In genomic region chr1:116855220-116855619, GRCh38 we compare ENCODE assay signal across 9 cellular contexts.
DNase-seq lines count a peak whose midpoint lies in the region; ATAC-seq and TF ChIP-seq lines count a peak whose summit lies in the region.
"Had no signal": no experiment of that assay in that cellular context is flagged by ENCODE, and none has a peak within 500 bp of the region (broad histone marks: within the 10 kb centered on the region; RNA-seq: fewer than 3 reads in every experiment).

No MANE protein-coding gene starts in this region.

- peak overlapping the region in 4 of 11 experiments; percentile 10 to 42 (median 28); a peak in 5 of 22 replicates for H3K9ac ChIP-seq in BLaER1 treated with 17β-estradiol and CSF1 and Interleukin-3, amounts not matched to agents 10 nM and 100 nM

- H3K9me3 ChIP-seq in BLaER1 treated with 17β-estradiol and CSF1 and Interleukin-3, amounts not matched to agents 10 nM and 100 nM (replicated peaks in 1 of 11) = no peaks in the 10 kb centered on the region

- no peaks in the 10 kb centered on the region for H3K27me3 ChIP-seq in BLaER1 treated with 17β-estradiol and CSF1 and Interleukin-3, amounts not matched to agents 10 nM and 100 nM

- no peaks in the 10 kb centered on the region for H3K9me3 Mint-ChIP-seq in dendritic cell treated with granulocyte-macrophage colony-stimulating factor and Interleukin-4, amounts not matched to agents 40 ng/mL and 50 ng/mL, for 4 days
- H3K9me3 Mint-ChIP-seq in nephron = no peaks in the 10 kb centered on the region

- ATAC-seq in HG02642 (IDR thresholded peaks at IDR 0.05; ENCODE audit: poor library complexity, unreplicated experiment) = no peak

- DNase-seq in NCI-H2107 treated with DMSO at 0.1 percent for 48 hours (lab: John Stamatoyannopoulos, UW; ENCODE audit: unreplicated experiment) = peak; percentile 79
- no peak for DNase-seq in stimulated activated CD4-positive, alpha-beta T cell treated with anti-CD3 and anti-CD28 coated beads, Interleukin-12 subunit alpha, Interleukin-12 subunit beta, amount 100 ng/mL, for 4 hours
- no peak for DNase-seq in COLO829 (ENCODE audit: low spot score)
- no peak for DNase-seq in activated gamma-delta T cell (lab: John Stamatoyannopoulos, UW)
- DNase-seq: stimulated activated CD4-positive, alpha-beta T cell treated with anti-CD3 and anti-CD28 coated beads, Interleukin-2, amount 100 ng/mL, for 48 hours had no signal

- H3K4me2 ChIP-seq in BLaER1 treated with 17β-estradiol and CSF1 and Interleukin-3, amounts not matched to agents 10 nM and 100 nM = peak overlapping the region; percentile 38 to 82 (median 60)

- H3K4me3 ChIP-seq in BLaER1 treated with 17β-estradiol and CSF1 and Interleukin-3, amounts not matched to agents 10 nM and 100 nM = no peak overlapping the region

- H3K36me3 Mint-ChIP-seq in dendritic cell treated with granulocyte-macrophage colony-stimulating factor and Interleukin-4, amounts not matched to agents 40 ng/mL and 50 ng/mL, for 4 days (ENCODE audit: low read depth) = no peaks in the 10 kb centered on the region
- H3K36me3 Mint-ChIP-seq in nephron (ENCODE audit: low read depth) = no peaks in the 10 kb centered on the region

- intact Hi-C loops in dendritic cell treated with granulocyte-macrophage colony-stimulating factor and Interleukin-4, amounts not matched to agents 40 ng/mL and 50 ng/mL, for 4 days (cut with micrococcal nuclease) = no loop called here

- no peaks in the 10 kb centered on the region for H3K36me3 ChIP-seq in BLaER1 treated with 17β-estradiol and CSF1 and Interleukin-3, amounts not matched to agents 10 nM and 100 nM

- H3K27ac Mint-ChIP-seq in dendritic cell treated with granulocyte-macrophage colony-stimulating factor and Interleukin-4, amounts not matched to agents 40 ng/mL and 50 ng/mL, for 4 days = peak overlapping the region; percentile 48
- H3K27ac Mint-ChIP-seq in nephron = peak overlapping the region; percentile 94

- H3K4me1 ChIP-seq in BLaER1 treated with 17β-estradiol and CSF1 and Interleukin-3, amounts not matched to agents 10 nM and 100 nM = peaks cover 21 to 36% (median 29%) of the 10 kb centered on the region in 10 experiments

- no peak overlapping the region for H3K4me3 Mint-ChIP-seq in dendritic cell treated with granulocyte-macrophage colony-stimulating factor and Interleukin-4, amounts not matched to agents 40 ng/mL and 50 ng/mL, for 4 days
- peak overlapping the region; percentile 15 to 54 (median 35) for H3K4me3 Mint-ChIP-seq in nephron

- peak overlapping the region in 4 of 11 experiments; percentile 48 to 61 (median 56); a peak in 7 of 22 replicates for H3K27ac ChIP-seq in BLaER1 treated with 17β-estradiol and CSF1 and Interleukin-3, amounts not matched to agents 10 nM and 100 nM

- H3K27me3 Mint-ChIP-seq in dendritic cell treated with granulocyte-macrophage colony-stimulating factor and Interleukin-4, amounts not matched to agents 40 ng/mL and 50 ng/mL, for 4 days = no peaks in the 10 kb centered on the region
- no peaks in the 10 kb centered on the region for H3K27me3 Mint-ChIP-seq in nephron (ENCODE audit: low read depth)

- TF ChIP-seq CTCF in nephron (IDR thresholded peaks at IDR 0.05; ENCODE audit: unreplicated experiment in 3 of 3) = no peak

- H3K4me1 Mint-ChIP-seq in dendritic cell treated with granulocyte-macrophage colony-stimulating factor and Interleukin-4, amounts not matched to agents 40 ng/mL and 50 ng/mL, for 4 days (ENCODE audit: low read depth) = peaks cover 28% of the 10 kb centered on the region
- peaks cover 53% of the 10 kb centered on the region for H3K4me1 Mint-ChIP-seq in nephron

- no peaks in the 10 kb centered on the region for H4K20me1 ChIP-seq in BLaER1 treated with 17β-estradiol and CSF1 and Interleukin-3, amounts not matched to agents 10 nM and 100 nM
